ENCODE assay signal across 1 cellular context in the genomic region with DNA sequence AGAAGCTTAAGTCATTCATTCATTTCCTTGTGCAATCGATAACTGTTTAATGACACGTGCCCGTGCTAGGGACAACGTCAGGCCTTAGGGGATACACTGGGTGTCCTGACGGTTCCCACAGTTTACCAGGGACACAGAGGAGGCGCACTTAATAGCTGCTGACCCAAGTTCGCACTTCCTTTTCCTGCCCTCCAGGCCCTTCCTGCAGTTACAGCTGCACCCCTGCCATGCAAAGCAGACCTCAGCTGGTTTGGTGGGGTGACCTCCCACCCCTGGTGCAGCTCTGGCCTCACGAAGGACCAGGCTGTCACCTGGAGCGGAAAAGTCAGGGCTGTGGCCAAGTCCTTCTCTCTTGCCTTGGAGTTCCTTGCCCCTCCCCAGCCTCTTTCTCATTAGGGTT.
TF ChIP-seq lines count a peak whose summit lies in the region.

No MANE protein-coding gene starts in this region.

TF ChIP-seq in IMR-90, 13 proteins besides CTCF, POLR2A, EP300 and RAD21:
- TF ChIP-seq MXI1 (IDR thresholded peaks at IDR 0.05; ENCODE audit: borderline replicate concordance, low read depth, low read length) (no peak), FOS (IDR thresholded peaks at IDR 0.05; ENCODE audit: low read depth, low read length) (no peak), MAFK (IDR thresholded peaks at IDR 0.05; ENCODE audit: low read depth, low read length) (no peak), CHD1 (IDR thresholded peaks at IDR 0.05; ENCODE audit: low read depth, low read length) (no peak), CEBPB (IDR thresholded peaks at IDR 0.05; ENCODE audit: low read depth, low read length) (no peak), RCOR1 (IDR thresholded peaks at IDR 0.05; ENCODE audit: insufficient replicate concordance, low read length) (no peak), ELK1 (IDR thresholded peaks at IDR 0.05; ENCODE audit: borderline replicate concordance, low read depth, low read length) (no peak), SMC3 (IDR thresholded peaks at IDR 0.05; ENCODE audit: low read depth, low read length) (no peak), RFX5 (IDR thresholded peaks at IDR 0.05; ENCODE audit: low read depth, low read length) (no peak), NFE2L2 (IDR thresholded peaks at IDR 0.05; ENCODE audit: low read depth, low read length) (no peak), BHLHE40 (IDR thresholded peaks at IDR 0.05; ENCODE audit: low read depth, low read length) (no peak), MAZ (IDR thresholded peaks at IDR 0.05; ENCODE audit: borderline replicate concordance, low read depth, low read length) (no peak)
- TF ChIP-seq, protein P1, sequence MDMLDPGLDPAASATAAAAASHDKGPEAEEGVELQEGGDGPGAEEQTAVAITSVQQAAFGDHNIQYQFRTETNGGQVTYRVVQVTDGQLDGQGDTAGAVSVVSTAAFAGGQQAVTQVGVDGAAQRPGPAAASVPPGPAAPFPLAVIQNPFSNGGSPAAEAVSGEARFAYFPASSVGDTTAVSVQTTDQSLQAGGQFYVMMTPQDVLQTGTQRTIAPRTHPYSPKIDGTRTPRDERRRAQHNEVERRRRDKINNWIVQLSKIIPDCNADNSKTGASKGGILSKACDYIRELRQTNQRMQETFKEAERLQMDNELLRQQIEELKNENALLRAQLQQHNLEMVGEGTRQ (IDR thresholded peaks at IDR 0.05; ENCODE audit: low read depth, low read length) = no peak
